10 cellular contexts compared by ENCODE assay signal in genomic region chr10:79179404-79180309, GRCh38.
DNase-seq lines count a peak whose midpoint lies in the region; ATAC-seq and TF ChIP-seq lines count a peak whose summit lies in the region.
"Had no signal": no experiment of that assay in that cellular context is flagged by ENCODE, and none has a peak within 500 bp of the region (broad histone marks: within the 10 kb centered on the region; RNA-seq: fewer than 3 reads in every experiment).

No MANE protein-coding gene starts in this region.

- peaks cover 31% of the 10 kb centered on the region for H3K27me3 Mint-ChIP-seq in glutamatergic neuron (ENCODE audit: unreplicated experiment)

- H3K27ac Mint-ChIP-seq in glutamatergic neuron (ENCODE audit: unreplicated experiment): peak overlapping the region; percentile 55

- intact Hi-C loops in thyroid gland (cut with DNase I): no loop called here

- no peaks in the 10 kb centered on the region for H3K27me3 ChIP-seq in thyroid gland
- H3K27me3 ChIP-seq: ascending aorta had no signal

- peak; percentile 49 to 50 for DNase-seq in NCI-H2081 (lab: John Stamatoyannopoulos, UW)
- DNase-seq in NCI-H2081 treated with DMSO at 0.1 percent for 48 hours (lab: John Stamatoyannopoulos, UW): no peak
- no peak for DNase-seq in RWPE1 (ENCODE audit: low spot score)
- peak; percentile 64 for DNase-seq in glutamatergic neuron
- DNase-seq in thyroid gland: peak in 1 of 2 donors; percentile 52
- DNase-seq in stimulated activated CD4-positive, alpha-beta T cell treated with anti-CD3 and anti-CD28 coated beads, Interleukin-2, amount 100 ng/mL, for 48 hours: no peak

- H3K36me3 ChIP-seq in thyroid gland: no peaks in the 10 kb centered on the region
- H3K36me3 ChIP-seq: ascending aorta had no signal

- peak overlapping the region; percentile 81 for H3K27ac ChIP-seq in RWPE1
- peak overlapping the region; percentile 7 to 88 (median 79) for H3K27ac ChIP-seq in thyroid gland
- H3K27ac ChIP-seq: VCaP had no signal

- TF ChIP-seq POLR2A in thyroid gland (IDR thresholded peaks at IDR 0.05): no peak

- peak overlapping the region; percentile 79 for H3K4me3 Mint-ChIP-seq in glutamatergic neuron (ENCODE audit: unreplicated experiment)

- no peak for TF ChIP-seq CTCF in RWPE1 (conservative IDR thresholded peaks at IDR 0.05; ENCODE audit: low read depth)
- TF ChIP-seq CTCF in glutamatergic neuron (IDR thresholded peaks at IDR 0.05; ENCODE audit: partially characterized antibody, unreplicated experiment): no peak
- TF ChIP-seq CTCF in thyroid gland (IDR thresholded peaks at IDR 0.05): no peak

- H3K4me3 ChIP-seq in thyroid gland (replicated peaks in 1 of 3): no peak overlapping the region
- H3K4me3 ChIP-seq: ascending aorta had no signal

- ATAC-seq in HG03159 (IDR thresholded peaks at IDR 0.05; ENCODE audit: unreplicated experiment) (no peak), GM21526 (IDR thresholded peaks at IDR 0.05; ENCODE audit: low FRiP score, unreplicated experiment) (no peak)

- 62 to 75% methylated on average over 11 to 14 of the region's 14 CpGs for WGBS in thyroid gland, 2 donors

- H3K9me3 ChIP-seq in thyroid gland: no peaks in the 10 kb centered on the region
- H3K9me3 ChIP-seq: ascending aorta had no signal

- CTCF ChIA-PET in RWPE1 (lab: Yijun Ruan, JAX): no interaction called here

- POLR2A ChIA-PET in RWPE1 (lab: Yijun Ruan, JAX; ENCODE audit: low non-redundant PET): no interaction called here

- peaks cover 33% of the 10 kb centered on the region for H3K9me3 Mint-ChIP-seq in glutamatergic neuron (ENCODE audit: unreplicated experiment)

- peaks cover 86 to 100% of the 10 kb centered on the region in 2 donors for H3K4me1 ChIP-seq in thyroid gland

- peaks cover 56% of the 10 kb centered on the region for H3K4me1 Mint-ChIP-seq in glutamatergic neuron (ENCODE audit: low read depth, unreplicated experiment)

- H3K36me3 Mint-ChIP-seq in glutamatergic neuron (ENCODE audit: unreplicated experiment): no peaks in the 10 kb centered on the region

Comparison
In these comparisons a context has a peak if more than half of its experiments do, and no peak if none do; other contexts are left out.
1. DNase-seq: peak in NCI-H2081 (2 of 2) and glutamatergic neuron (single experiment); none in NCI-H2081 treated with DMSO at 0.1 percent for 48 hours (single experiment), RWPE1 (single experiment) and stimulated activated CD4-positive, alpha-beta T cell treated with anti-CD3 and anti-CD28 coated beads, Interleukin-2, amount 100 ng/mL, for 48 hours (0 of 2).